Comparison of ENCODE assay signal across 8 cellular contexts in the genomic region with DNA sequence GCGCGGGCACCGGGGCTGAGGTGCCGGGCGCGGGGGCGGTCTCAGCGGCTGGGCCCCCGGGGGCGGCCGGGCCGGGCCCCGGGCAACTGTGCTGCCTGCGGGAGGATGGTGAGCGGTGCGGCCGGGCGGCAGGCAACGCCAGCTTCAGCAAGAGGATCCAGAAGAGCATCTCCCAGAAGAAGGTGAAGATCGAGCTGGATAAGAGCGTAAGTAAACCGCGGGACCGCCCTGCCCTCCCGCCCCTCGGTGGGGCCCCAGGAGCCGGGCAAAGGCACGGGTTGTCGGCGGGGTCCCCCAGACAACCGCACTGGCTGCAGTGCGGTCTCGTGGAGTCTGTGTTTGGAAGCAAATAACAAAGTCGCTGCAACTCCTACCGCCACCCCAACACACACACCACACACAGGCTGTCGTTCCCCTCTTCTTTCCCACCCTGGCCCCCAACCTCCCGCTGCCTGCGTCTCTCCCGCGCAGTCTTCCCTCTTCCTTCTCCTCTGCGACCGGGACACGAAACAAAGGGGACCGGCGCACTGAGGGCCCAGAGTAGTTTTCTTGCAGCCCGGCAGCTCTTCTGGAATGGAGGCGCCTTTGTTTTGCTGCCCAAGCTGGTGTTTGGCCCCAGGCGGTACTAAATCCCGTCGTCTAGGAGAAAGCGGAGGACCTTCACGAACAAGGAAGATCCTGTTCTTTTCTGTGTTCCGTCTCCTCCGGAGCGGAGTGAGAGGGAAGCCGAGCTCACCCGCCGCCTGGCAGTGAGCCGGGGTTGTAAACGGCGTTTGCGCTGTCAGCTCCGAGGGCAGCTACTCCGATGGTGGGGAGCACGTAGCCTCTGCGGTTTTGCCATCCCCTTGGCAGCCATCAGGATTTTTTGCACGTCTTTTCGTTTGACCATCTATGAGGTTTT. TPM values are rescaled to one million over a fixed set of nuclear protein-coding genes. Genes with fewer than 3 reads are reported as not detected.
DNase-seq lines count a peak whose midpoint lies in the region; ATAC-seq, FAIRE-seq and TF ChIP-seq lines count a peak whose summit lies in the region.

No MANE protein-coding gene starts in this region.

- no peaks in the 10 kb centered on the region for H3K9me3 ChIP-seq in kidney (ENCODE audit: control insufficient read depth in 1 of 2, low read length in 2 of 2)

- CTCF ChIA-PET in activated B cell treated with CpG ODN at 0.5 μM for 24 hours (lab: Charles Lee), result interaction anchor here (0.9 to 1.8 kb wide), 2 partner anchors 49 to 53 kb away, joined by 3 to 7 read pairs; no protein-coding TSS in a partner anchor

- H3K9me3 Mint-ChIP-seq in activated B cell treated with CpG ODN at 0.5 μM for 24 hours, result no peaks in the 10 kb centered on the region
- H3K9me3 Mint-ChIP-seq in central memory CD8-positive, alpha-beta T cell, result no peaks in the 10 kb centered on the region

- H3K4me3 Mint-ChIP-seq in activated B cell treated with CpG ODN at 0.5 μM for 24 hours, result peak overlapping the region; percentile 94
- peak overlapping the region; percentile 99 for H3K4me3 Mint-ChIP-seq in central memory CD8-positive, alpha-beta T cell

- peak overlapping the region; percentile 70 to 80 for H3K9ac ChIP-seq in kidney (ENCODE audit: low read length in 2 of 2)

- ATAC-seq in HG02852 (IDR thresholded peaks at IDR 0.05; ENCODE audit: unreplicated experiment), result peak; percentile 21
- ATAC-seq in activated B cell treated with CpG ODN at 0.5 μM for 24 hours (ENCODE audit: low read depth), result peak; percentile 6
- ATAC-seq in central memory CD8-positive, alpha-beta T cell (replicated peaks; ENCODE audit: extremely low read depth, poor library complexity, severe bottlenecking), result peak; percentile 5

- intact Hi-C loops in activated B cell treated with CpG ODN at 0.5 μM for 24 hours (cut with micrococcal nuclease) (loop anchor here (2.0 to 5.0 kb wide), 2 partner anchors 45 to 136 kb away; no protein-coding TSS in a partner anchor), kidney (cut with DNase I) (no loop called here)

- TF ChIP-seq CTCF in activated B cell treated with CpG ODN at 0.5 μM for 24 hours (IDR thresholded peaks at IDR 0.05), result no peak
- no peak for TF ChIP-seq CTCF in kidney (IDR thresholded peaks at IDR 0.05; ENCODE audit: borderline replicate concordance, extremely low read depth, insufficient read depth)

- H3K27ac Mint-ChIP-seq in activated B cell treated with CpG ODN at 0.5 μM for 24 hours, result peak overlapping the region; percentile 63
- H3K27ac Mint-ChIP-seq in central memory CD8-positive, alpha-beta T cell (ENCODE audit: low read depth), result peak overlapping the region; percentile 98

- H3K27me3 Mint-ChIP-seq in activated B cell treated with CpG ODN at 0.5 μM for 24 hours, result no peaks in the 10 kb centered on the region
- no peaks in the 10 kb centered on the region for H3K27me3 Mint-ChIP-seq in central memory CD8-positive, alpha-beta T cell

- DNase-seq in NCI-H2107 (lab: John Stamatoyannopoulos, UW), result peak; percentile 26
- no peak for DNase-seq in NCI-H2107 treated with DMSO at 0.1 percent for 48 hours (lab: John Stamatoyannopoulos, UW; ENCODE audit: unreplicated experiment)
- DNase-seq in NCI-H146 (lab: John Stamatoyannopoulos, UW), result peak; percentile 60
- DNase-seq in activated B cell treated with CpG ODN at 0.5 μM for 24 hours, result peak; percentile 38
- peak; percentile 28 to 41 for DNase-seq in central memory CD8-positive, alpha-beta T cell (ENCODE audit: low spot score in 2 of 2)
- peak; percentile 88 for DNase-seq in kidney
- peak; percentile 34 for DNase-seq in stimulated activated CD4-positive, alpha-beta T cell treated with anti-CD3 and anti-CD28 coated beads, Interleukin-12 subunit alpha, Interleukin-12 subunit beta, amount 100 ng/mL, for 4 hours

- peaks cover 16% of the 10 kb centered on the region for H3K4me1 Mint-ChIP-seq in activated B cell treated with CpG ODN at 0.5 μM for 24 hours
- peaks cover 24% of the 10 kb centered on the region for H3K4me1 Mint-ChIP-seq in central memory CD8-positive, alpha-beta T cell

- POLR2A ChIA-PET in activated B cell treated with CpG ODN at 0.5 μM for 24 hours (lab: Charles Lee), result interaction anchor here (0.6 to 4.9 kb wide), 9 partner anchors 38 to 912 kb away, joined by 3 to 270 read pairs (median 4); a partner anchor contains a TSS

- H3K27ac ChIP-seq in kidney (ENCODE audit: low read depth in 2 of 2, low read length in 2 of 2), result peak overlapping the region; percentile 39 to 88

- H3K4me1 ChIP-seq in kidney (ENCODE audit: control insufficient read depth in 1 of 2, insufficient read depth in 1 of 2, low read depth in 1 of 2, low read length in 2 of 2), result peaks cover 0 to 2% of the 10 kb centered on the region in 2 donors

- H3K4me3 ChIP-seq in kidney (ENCODE audit: low read length in 2 of 2), result peak overlapping the region; percentile 90 to 99

- no peaks in the 10 kb centered on the region for H3K36me3 ChIP-seq in kidney (ENCODE audit: control insufficient read depth in 1 of 2, insufficient read depth in 2 of 2, low read length in 2 of 2)

- FAIRE-seq in kidney (lab: Jason Lieb, UNC), result no peak

- peaks cover 14% of the 10 kb centered on the region for H3K36me3 Mint-ChIP-seq in activated B cell treated with CpG ODN at 0.5 μM for 24 hours (ENCODE audit: low read depth)
- H3K36me3 Mint-ChIP-seq in central memory CD8-positive, alpha-beta T cell (ENCODE audit: insufficient read depth), result peaks cover 18% of the 10 kb centered on the region

RNA-seq across cellular contexts. Expression of a gene that starts 0.8 kb away (rescaled TPM):
- 2.1 TPM in 2 replicates for total RNA-seq in activated B cell treated with CpG ODN at 0.5 μM for 24 hours
- total RNA-seq in kidney, result 16.5 TPM
- 6.7 TPM for polyA plus RNA-seq in kidney (ENCODE audit: insufficient read depth, low read depth, low replicate concordance)

RNA-seq across cellular contexts. Expression of a gene that starts 27.4 kb away (rescaled TPM):
- total RNA-seq in activated B cell treated with CpG ODN at 0.5 μM for 24 hours (not detected in 2 replicates), kidney (1.6 TPM)
- 0.11 TPM for polyA plus RNA-seq in kidney (ENCODE audit: insufficient read depth, low read depth, low replicate concordance)

RNA-seq across cellular contexts. Expression of a gene that starts 37.4 kb away (rescaled TPM):
- total RNA-seq in activated B cell treated with CpG ODN at 0.5 μM for 24 hours (63.2 and 63.9 TPM in 2 replicates), kidney (76.8 TPM)
- 41.8 TPM for polyA plus RNA-seq in kidney (ENCODE audit: insufficient read depth, low read depth, low replicate concordance)
